ENCODE assay signal across 9 cellular contexts in genomic region chr9:128819716-128820664, GRCh38. TPM values are rescaled to one million over a fixed set of nuclear protein-coding genes. Genes with fewer than 3 reads are reported as not detected.
DNase-seq lines count a peak whose midpoint lies in the region; ATAC-seq and TF ChIP-seq lines count a peak whose summit lies in the region.
"Had no signal": no experiment of that assay in that cellular context is flagged by ENCODE, and none has a peak within 500 bp of the region (broad histone marks: within the 10 kb centered on the region; RNA-seq: fewer than 3 reads in every experiment).

No MANE protein-coding gene starts in this region.

- H3K4me2 ChIP-seq in osteoblast (ENCODE audit: insufficient read depth, low read length) = peak overlapping the region; percentile 96

- H3K27ac ChIP-seq in osteoblast (ENCODE audit: low read depth, low read length) = no peak overlapping the region
- H3K27ac ChIP-seq: SJSA1 had no signal

- peaks cover 5% of the 10 kb centered on the region for H3K4me1 Mint-ChIP-seq in T-helper 1 cell treated with Interleukin-12 subunit alpha and Interleukin-12 subunit beta and Interleukin-4 antibody, amounts not matched to agents 30 μg/mL and 1 μg/mL, for 36 hours (ENCODE audit: low read depth)

- H3K27me3 ChIP-seq in osteoblast (ENCODE audit: insufficient read depth, low read length) = no peaks in the 10 kb centered on the region
- H3K27me3 ChIP-seq: SJSA1 had no signal

- H3K9me3 Mint-ChIP-seq in T-helper 1 cell treated with Interleukin-12 subunit alpha and Interleukin-12 subunit beta and Interleukin-4 antibody, amounts not matched to agents 30 μg/mL and 1 μg/mL, for 36 hours = no peaks in the 10 kb centered on the region

- H2AFZ ChIP-seq in osteoblast (ENCODE audit: low read length) = no peak overlapping the region

- TF ChIP-seq CTCF in osteoblast (IDR thresholded peaks at IDR 0.05; ENCODE audit: extremely low read depth, low read depth, low read length) = no peak

- no peak for DNase-seq in T-helper 1 cell
- DNase-seq in RPMI7951 (ENCODE audit: low read depth) = peak; percentile 51
- DNase-seq in osteoblast (ENCODE audit: insufficient read length, low spot score, missing footprints) = peak; percentile 73

- H3K9me3 ChIP-seq in osteoblast (ENCODE audit: low read depth, low read length) = no peaks in the 10 kb centered on the region
- H3K9me3 ChIP-seq: SJSA1 had no signal

- H3K4me1 ChIP-seq in osteoblast (ENCODE audit: insufficient read depth, low read length) = peaks cover 8% of the 10 kb centered on the region

- no peaks in the 10 kb centered on the region for H3K79me2 ChIP-seq in osteoblast (ENCODE audit: insufficient read depth, low read length)

- no peaks in the 10 kb centered on the region for H3K27me3 Mint-ChIP-seq in T-helper 1 cell treated with Interleukin-12 subunit alpha and Interleukin-12 subunit beta and Interleukin-4 antibody, amounts not matched to agents 30 μg/mL and 1 μg/mL, for 36 hours (ENCODE audit: low read depth)

- ATAC-seq in esophagus mucosa (peak; percentile 11), HG03439 (IDR thresholded peaks at IDR 0.05; ENCODE audit: unreplicated experiment) (no peak), HG02571 (IDR thresholded peaks at IDR 0.05; ENCODE audit: unreplicated experiment) (no peak), HG02610 (IDR thresholded peaks at IDR 0.05; ENCODE audit: unreplicated experiment) (no peak)

- peak overlapping the region; percentile 34 for H3K4me3 Mint-ChIP-seq in T-helper 1 cell treated with Interleukin-12 subunit alpha and Interleukin-12 subunit beta and Interleukin-4 antibody, amounts not matched to agents 30 μg/mL and 1 μg/mL, for 36 hours

- H3K36me3 Mint-ChIP-seq in T-helper 1 cell treated with Interleukin-12 subunit alpha and Interleukin-12 subunit beta and Interleukin-4 antibody, amounts not matched to agents 30 μg/mL and 1 μg/mL, for 36 hours (ENCODE audit: low read depth) = peaks cover 13% of the 10 kb centered on the region

- H3K27ac Mint-ChIP-seq in T-helper 1 cell treated with Interleukin-12 subunit alpha and Interleukin-12 subunit beta and Interleukin-4 antibody, amounts not matched to agents 30 μg/mL and 1 μg/mL, for 36 hours = no peak overlapping the region

- peaks cover 30% of the 10 kb centered on the region for H3K36me3 ChIP-seq in osteoblast (ENCODE audit: insufficient read depth, low read length)

- H4K20me1 ChIP-seq in osteoblast (ENCODE audit: insufficient read depth, low read length) = peaks cover 5% of the 10 kb centered on the region

- H3K4me3 ChIP-seq in osteoblast (ENCODE audit: insufficient read depth, low read length) = no peak overlapping the region

RNA-seq across cellular contexts. Expression of gene ENDOG, which starts 1.7 kb away (rescaled TPM):
- total RNA-seq in RPMI7951 (2014; rRNA removed; shearing (Covaris generic)) = 21.8 and 22.9 TPM in 2 replicates
- 26.6 TPM for total RNA-seq in esophagus mucosa
- total RNA-seq in osteoblast = 17.4 and 18.0 TPM in 2 replicates

RNA-seq across cellular contexts. Expression of gene SPOUT1, which starts 9.6 kb away (rescaled TPM):
- 17.1 and 20.4 TPM in 2 replicates for total RNA-seq in RPMI7951 (2014; rRNA removed; shearing (Covaris generic))
- total RNA-seq in esophagus mucosa (42.6 TPM), osteoblast (10.1 and 10.3 TPM in 2 replicates)

RNA-seq across cellular contexts. Expression of gene TBC1D13, which starts 32.9 kb away (rescaled TPM):
- total RNA-seq in RPMI7951 (2014; rRNA removed; shearing (Covaris generic)) = 6.4 and 8.7 TPM in 2 replicates
- total RNA-seq in esophagus mucosa = 15.5 TPM
- 17.0 and 18.6 TPM in 2 replicates for total RNA-seq in osteoblast

RNA-seq across cellular contexts. Expression of gene ZER1, which starts 48.3 kb away (rescaled TPM):
- 13.7 and 15.4 TPM in 2 replicates for total RNA-seq in RPMI7951 (2014; rRNA removed; shearing (Covaris generic))
- 23.2 TPM for total RNA-seq in esophagus mucosa
- total RNA-seq in osteoblast = 26.4 and 27.1 TPM in 2 replicates

Comparison
In these comparisons a context has a peak if more than half of its experiments do, and no peak if none do; other contexts are left out.
1. DNase-seq: peak in RPMI7951 (single experiment) and osteoblast (single experiment); none in T-helper 1 cell (0 of 5).